In genomic region chr10:118092209-118092608, GRCh38 we compare ENCODE assay signal across 33 cellular contexts. TPM values are rescaled to one million over a fixed set of nuclear protein-coding genes. Genes with fewer than 3 reads are reported as not detected.
DNase-seq lines count a peak whose midpoint lies in the region; ATAC-seq and TF ChIP-seq lines count a peak whose summit lies in the region.
"Had no signal": no experiment of that assay in that cellular context is flagged by ENCODE, and none has a peak within 500 bp of the region (broad histone marks: within the 10 kb centered on the region; RNA-seq: fewer than 3 reads in every experiment).

No MANE protein-coding gene starts in this region.

- 86 to 88% methylated on average over 1 of the region's 1 CpG for WGBS in esophagus, 2 donors

- ATAC-seq in esophagus mucosa (peak; percentile 91), GM21526 (IDR thresholded peaks at IDR 0.05; ENCODE audit: low FRiP score, unreplicated experiment) (no peak)
- ATAC-seq: A549; CD8-positive, alpha-beta T cell had no signal

- H3K27ac ChIP-seq in epithelial cell of prostate (peak overlapping the region; percentile 12), esophagus (ENCODE audit: low read depth in 2 of 2, low read length in 1 of 2) (peak overlapping the region; percentile 20 to 43)
- H3K27ac ChIP-seq: 22Rv1; A549; BLaER1; BLaER1 treated with 17β-estradiol and CSF1 and Interleukin-3, amounts not matched to agents 10 nM and 100 nM; C4-2B had no signal

- TF ChIP-seq CTCF in epithelial cell of esophagus (IDR thresholded peaks at IDR 0.05; ENCODE audit: insufficient read depth, low read depth, low read length, missing control alignments) = no peak

- no peaks in the 10 kb centered on the region for H3K4me1 ChIP-seq in esophagus (ENCODE audit: control insufficient read depth in 2 of 2, insufficient read depth in 2 of 2, low read length in 1 of 2)
- H3K4me1 ChIP-seq: A549; BE2C; BLaER1; BLaER1 treated with 17β-estradiol and CSF1 and Interleukin-3, amounts not matched to agents 10 nM and 100 nM; Caco-2 had no signal

- no peaks in the 10 kb centered on the region for H3K27me3 ChIP-seq in esophagus (ENCODE audit: control insufficient read depth in 1 of 2, insufficient read depth in 2 of 2, low read length in 2 of 2)
- H3K27me3 ChIP-seq: BE2C; BLaER1; BLaER1 treated with 17β-estradiol and CSF1 and Interleukin-3, amounts not matched to agents 10 nM and 100 nM had no signal

- no peaks in the 10 kb centered on the region for H3K9me3 ChIP-seq in esophagus (ENCODE audit: control insufficient read depth in 2 of 2, insufficient read depth in 1 of 2, low read depth in 1 of 2, low read length in 1 of 2)
- H3K9me3 ChIP-seq: A549; BE2C; BLaER1; BLaER1 treated with 17β-estradiol and CSF1 and Interleukin-3, amounts not matched to agents 10 nM and 100 nM; Caco-2 had no signal

- H3K4me3 ChIP-seq in epithelial cell of esophagus (ENCODE audit: low read length) = no peak overlapping the region
- no peak overlapping the region for H3K4me3 ChIP-seq in esophagus (ENCODE audit: low read depth in 1 of 2, low read length in 2 of 2)
- H3K4me3 ChIP-seq: A549; BLaER1; BLaER1 treated with 17β-estradiol and CSF1 and Interleukin-3, amounts not matched to agents 10 nM and 100 nM had no signal

- H3K36me3 ChIP-seq in esophagus (ENCODE audit: control insufficient read depth in 2 of 2, insufficient read depth in 2 of 2, low read length in 1 of 2) = no peaks in the 10 kb centered on the region
- H3K36me3 ChIP-seq: BE2C; BLaER1; BLaER1 treated with 17β-estradiol and CSF1 and Interleukin-3, amounts not matched to agents 10 nM and 100 nM had no signal

- peak; percentile 38 for DNase-seq in epithelial cell of esophagus (ENCODE audit: low read depth)
- DNase-seq in epithelial cell of prostate (ENCODE audit: low read depth, low spot score) = no peak
- no peak for DNase-seq in NCI-H446 (lab: John Stamatoyannopoulos, UW)
- no peak for DNase-seq in middle frontal gyrus (ENCODE audit: extremely low spot score, low spot score)
- DNase-seq in amniotic stem cell (lab: John Stamatoyannopoulos, UW) = no peak
- DNase-seq: 8988T; ACHN; AML-193; BE2C; C1 segment of cervical spinal cord; Caco-2; Calu3; CD4-positive, alpha-beta memory T cell; CD4-positive, alpha-beta T cell; CD4-positive, CD25-positive, alpha-beta regulatory T cell; CD8-positive, alpha-beta memory T cell; CD8-positive, alpha-beta T cell; COR-L47; DMS 273 treated with DMSO at 0.1 percent for 48 hours; DMS153; DMS53; DMS79; DMS79 treated with DMSO at 0.1 percent for 48 hours; DND-41; EL had no signal

RNA-seq across cellular contexts. Expression of gene RAB11FIP2, which starts 45.5 kb away (rescaled TPM):
- polyA plus RNA-seq in esophagus = 1 to 10 TPM; 2.3 to 3.8 TPM
- 6.2 TPM for total RNA-seq in esophagus mucosa
